In the genomic region with DNA sequence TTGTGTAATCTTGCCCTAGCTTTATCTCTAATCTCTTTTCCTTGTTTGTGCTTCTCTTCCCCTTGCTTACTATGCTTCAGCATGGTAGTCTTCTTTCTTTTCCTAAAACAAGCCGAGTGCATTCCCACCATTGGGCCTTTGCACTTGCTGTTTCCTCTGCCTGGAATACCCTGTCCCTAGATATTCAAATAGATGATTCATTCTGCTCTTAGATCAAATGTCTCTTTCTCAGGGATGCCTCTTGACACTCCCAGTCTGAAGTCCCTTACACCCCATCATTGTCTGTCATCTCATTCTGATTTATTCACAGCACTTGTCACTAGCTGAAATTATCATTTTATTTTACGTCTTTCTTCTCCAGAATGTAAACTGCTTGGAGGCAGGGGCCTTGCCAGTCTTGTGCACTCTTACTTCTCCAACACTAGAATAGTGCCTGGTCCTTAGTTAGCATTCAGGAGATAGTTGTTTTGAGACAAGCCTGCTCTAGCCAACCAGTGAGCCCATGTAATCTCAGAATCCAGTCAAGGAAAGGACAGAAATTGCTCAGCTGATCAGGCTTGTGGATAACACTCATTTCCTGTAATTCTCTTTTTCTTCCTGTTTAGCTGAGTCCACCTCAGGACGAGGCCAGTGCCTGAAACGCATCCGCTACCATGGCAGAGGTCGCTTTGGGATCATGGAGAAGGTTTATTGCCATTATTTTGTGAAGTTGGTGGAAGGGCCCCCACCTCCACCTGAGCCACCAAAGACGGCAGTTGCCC, we compare ENCODE assay signal across 25 cellular contexts. TPM values are rescaled to one million over a fixed set of nuclear protein-coding genes. Genes with fewer than 3 reads are reported as not detected.
DNase-seq lines count a peak whose midpoint lies in the region; ATAC-seq, FAIRE-seq and TF ChIP-seq lines count a peak whose summit lies in the region.
"Had no signal": no experiment of that assay in that cellular context is flagged by ENCODE, and none has a peak within 500 bp of the region (broad histone marks: within the 10 kb centered on the region; RNA-seq: fewer than 3 reads in every experiment).

No MANE protein-coding gene starts in this region.

- no TSS peak for BruUV-seq in HepG2 (replicated peaks; lab: Mats Ljungman, UMichigan)

- no peaks in the 10 kb centered on the region for H4K20me1 ChIP-seq in HepG2 (ENCODE audit: insufficient read depth, low read length)

- 89% methylated on average over 7 of the region's 7 CpGs for WGBS in liver
- 99% methylated on average over 7 of the region's 7 CpGs for WGBS in HepG2 (ENCODE audit: low lambda C conversion rate)
- 58 to 70% methylated on average over 2 of the region's 7 CpGs for WGBS in mesodermal cell (ENCODE audit: insufficient coverage in 2 of 2), 2 experiments

- H2AFZ ChIP-seq in HepG2 (ENCODE audit: low read length), result no peak overlapping the region

- H3K27ac ChIP-seq in liver (ENCODE audit: low read depth in 1 of 2, low read length in 2 of 2), result no peak overlapping the region
- H3K27ac ChIP-seq in HepG2 (ENCODE audit: extremely low read length, insufficient read depth, low read length), result no peak overlapping the region
- peak overlapping the region; percentile 26 for H3K27ac ChIP-seq in mesodermal cell (ENCODE audit: low read depth, low read length, severe bottlenecking)
- H3K27ac ChIP-seq in uterus, result peak overlapping the region; percentile 14 to 47
- H3K27ac ChIP-seq: cardiac muscle cell, thoracic aorta had no signal

- intact Hi-C loops in HepG2 (cut with micrococcal nuclease; ENCODE audit: unreplicated experiment) (no loop called here), uterus (cut with DNase I; ENCODE audit: low total_unique reads) (no loop called here)

- CTCF ChIA-PET in HepG2 (lab: Yijun Ruan, JAX; ENCODE audit: low intra/inter-chr PET ratio, low total read pairs), result interaction anchor here (1.0 to 1.9 kb wide), 2 partner anchors 38 to 62 kb away, joined by 3 to 8 read pairs; no protein-coding TSS in a partner anchor

- H3K4me3 ChIP-seq in liver (ENCODE audit: low read depth in 1 of 3, low read length in 3 of 3), result no peak overlapping the region
- no peak overlapping the region for H3K4me3 ChIP-seq in HepG2 (replicated peaks in 1 of 3; ENCODE audit: insufficient read depth in 1 of 3, low read depth in 2 of 3, low read length in 3 of 3)
- H3K4me3 ChIP-seq in mesodermal cell (ENCODE audit: extremely low read depth, insufficient read depth, low read length, poor library complexity, severe bottlenecking), result no peak overlapping the region
- no peak overlapping the region for H3K4me3 ChIP-seq in uterus
- H3K4me3 ChIP-seq: cardiac muscle cell, MG63, thoracic aorta had no signal

- no peaks in the 10 kb centered on the region for H3K79me2 ChIP-seq in HepG2 (ENCODE audit: insufficient read depth, low read length)

- TF ChIP-seq CTCF in liver (IDR thresholded peaks at IDR 0.05; ENCODE audit: low read depth, low read length, missing input control) (no peak), HepG2 (CRISPR knock-in tag; IDR thresholded peaks at IDR 0.05) (no peak), uterus (IDR thresholded peaks at IDR 0.05) (no peak)

- TF ChIP-seq EP300 in HepG2 (IDR thresholded peaks at IDR 0.05; ENCODE audit: low read depth in 2 of 2, low read length in 2 of 2) (no peak), HepG2 (CRISPR knock-in tag; IDR thresholded peaks at IDR 0.05; ENCODE audit: borderline replicate concordance) (no peak)

- FAIRE-seq in HepG2 (lab: Jason Lieb, UNC), result no peak
- FAIRE-seq: frontal cortex, G401.6 had no signal

- POLR2A ChIA-PET in HepG2 (lab: Yijun Ruan, JAX), result no interaction called here

- peaks cover 0 to 26% (median 20%) of the 10 kb centered on the region in 4 donors for H3K36me3 ChIP-seq in liver (ENCODE audit: control insufficient read depth in 4 of 4, insufficient read depth in 3 of 4, low read depth in 1 of 4, low read length in 3 of 4)
- H3K36me3 ChIP-seq in HepG2 (replicated peaks in 1 of 2; ENCODE audit: control insufficient read depth in 1 of 2, insufficient read depth in 2 of 2, low read length in 2 of 2), result peaks cover 5 to 32% of the 10 kb centered on the region in 2 experiments
- peaks cover 35% of the 10 kb centered on the region for H3K36me3 ChIP-seq in mesodermal cell (ENCODE audit: control insufficient read depth, insufficient read depth, low read length)
- H3K36me3 ChIP-seq in uterus, result no peaks in the 10 kb centered on the region

- TF ChIP-seq RAD21 in liver (IDR thresholded peaks at IDR 0.05) (no peak), HepG2 (CRISPR knock-in tag; IDR thresholded peaks at IDR 0.05) (no peak)

- TF ChIP-seq POLR2A in HepG2 (IDR thresholded peaks at IDR 0.05; ENCODE audit: insufficient read depth in 1 of 2, low read depth in 2 of 2, low read length in 2 of 2) (no peak), uterus (IDR thresholded peaks at IDR 0.05) (no peak)

- H3K9me3 ChIP-seq in liver (ENCODE audit: control insufficient read depth in 4 of 4, low read length in 3 of 4), result no peaks in the 10 kb centered on the region
- H3K9me3 ChIP-seq in HepG2 (ENCODE audit: low read length), result no peaks in the 10 kb centered on the region
- H3K9me3 ChIP-seq in mesodermal cell (ENCODE audit: control insufficient read depth, low read length), result no peaks in the 10 kb centered on the region
- H3K9me3 ChIP-seq in uterus, result no peaks in the 10 kb centered on the region
- H3K9me3 ChIP-seq: MG63, thoracic aorta had no signal

- no peak overlapping the region for H3K9ac ChIP-seq in liver (ENCODE audit: low read depth in 1 of 2, low read length in 2 of 2)
- H3K9ac ChIP-seq in HepG2 (ENCODE audit: insufficient read depth, low read depth, low read length), result no peak overlapping the region

- H3K4me2 ChIP-seq in HepG2 (ENCODE audit: low read depth, low read length), result no peak overlapping the region

- H3K27me3 ChIP-seq in liver (ENCODE audit: control insufficient read depth in 4 of 4, insufficient read depth in 4 of 4, low read length in 3 of 4), result no peaks in the 10 kb centered on the region
- no peaks in the 10 kb centered on the region for H3K27me3 ChIP-seq in HepG2 (ENCODE audit: control insufficient read depth in 1 of 2, insufficient read depth in 2 of 2, low read length in 2 of 2)
- no peaks in the 10 kb centered on the region for H3K27me3 ChIP-seq in uterus
- H3K27me3 ChIP-seq: cardiac muscle cell, MG63 had no signal

- in situ Hi-C loops in HepG2 (cut with HindIII; ENCODE audit: extremely low pct_ligation_motif_present, low pct_unique_long_range_greater_than_20kb), result no loop called here

- H3K4me1 ChIP-seq in liver (ENCODE audit: control insufficient read depth in 4 of 4, insufficient read depth in 4 of 4, low read length in 3 of 4), result no peaks in the 10 kb centered on the region
- peaks cover 16% of the 10 kb centered on the region for H3K4me1 ChIP-seq in HepG2 (ENCODE audit: insufficient read depth, low read length)
- no peaks in the 10 kb centered on the region for H3K4me1 ChIP-seq in mesodermal cell (ENCODE audit: control insufficient read depth, insufficient read depth, low read length, poor library complexity, severe bottlenecking)
- no peaks in the 10 kb centered on the region for H3K4me1 ChIP-seq in uterus

- no peak for ATAC-seq in HepG2
- ATAC-seq in HG02759 (IDR thresholded peaks at IDR 0.05; ENCODE audit: unreplicated experiment), result no peak
- ATAC-seq: sciatic nerve; stimulated activated naive B cell treated with anti-CD40 and anti-IgM and Interleukin-4, amounts not matched to agents 10 μg/mL and 1 μg/mL and 100 μg/mL, for 72 hours had no signal

- DNase-seq in HepG2 (ENCODE audit: low spot score) (no peak), glomerular endothelial cell (ENCODE audit: extremely low read depth, low read depth, low spot score) (peak; percentile 88), uterus (no peak), NCI-H2029 treated with DMSO at 0.1 percent for 48 hours (lab: John Stamatoyannopoulos, UW) (no peak), NCI-H2107 (lab: John Stamatoyannopoulos, UW) (no peak)
- DNase-seq: activated CD4-positive, alpha-beta T cell treated with anti-CD3 and anti-CD28 coated beads for 48 hours; activated effector memory CD4-positive, alpha-beta T cell treated with anti-CD3 and anti-CD28 coated beads, Interleukin-2, amount 50 U/mL, for 16 hours; amygdala; erythroblast; MG63; NCI-H1417 treated with DMSO at 0.1 percent for 48 hours; NCI-H2171 treated with DMSO at 0.1 percent for 48 hours; NCI-H526; stimulated activated naive B cell treated with anti-CD40 and anti-IgM and Interleukin-4, amounts not matched to agents 10 μg/mL and 1 μg/mL and 100 μg/mL, for 72 hours had no signal

RNA-seq across cellular contexts. Expression of a gene that starts 25.4 kb away (rescaled TPM):
- total RNA-seq in liver, result 10 to 100 TPM; 12.5 to 14.7 TPM
- polyA plus RNA-seq in liver, result 10 to 100 TPM; 27.1 to 57.3 TPM
- 84.8 and 118 TPM in 2 replicates for total RNA-seq in HepG2 (2016; rRNA removed; fragmentation: Illumina TruSeq; extraction: Trizol)
- 94.5 and 107 TPM in 2 replicates for total RNA-seq in HepG2 (2016; cell fraction: cytosol; rRNA removed; fragmentation: Illumina TruSeq; extraction: Trizol; ENCODE audit: low read depth)
- 88.4 and 129 TPM in 2 replicates for total RNA-seq in HepG2 (2016; cell fraction: insoluble cytoplasmic fraction; rRNA removed; fragmentation: Illumina TruSeq; extraction: Trizol)
- 62.4 and 69.9 TPM in 2 replicates for total RNA-seq in HepG2 (2016; cell fraction: membrane; rRNA removed; fragmentation: Illumina TruSeq; extraction: Trizol)
- total RNA-seq in HepG2 (2016; cell fraction: nucleus; rRNA removed; fragmentation: Illumina TruSeq; extraction: Trizol), result 30.1 and 35.4 TPM in 2 replicates
- polyA plus RNA-seq in HepG2 (2011; rRNA removed), result 55.1 and 66.8 TPM in 2 replicates
- polyA plus RNA-seq in HepG2 (2011; cell fraction: cytosol; rRNA removed), result 42.2 and 44.6 TPM in 2 replicates
- 14.4 and 17.3 TPM in 2 replicates for polyA plus RNA-seq in HepG2 (2011; cell fraction: nucleus; rRNA removed)
- polyA plus RNA-seq in HepG2 (2012), result 49.1 and 59.7 TPM in 2 replicates
- 51.7 and 52.5 TPM in 2 replicates for polyA plus RNA-seq in HepG2 (2016; cell fraction: cytosol; fragmentation: Illumina TruSeq; extraction: Trizol; ENCODE audit: low read depth)
- polyA plus RNA-seq in HepG2 (2016; cell fraction: insoluble cytoplasmic fraction; fragmentation: Illumina TruSeq; extraction: Trizol; ENCODE audit: low read depth), result 147 and 158 TPM in 2 replicates
- 56.4 and 56.5 TPM in 2 replicates for polyA plus RNA-seq in HepG2 (2016; cell fraction: membrane; fragmentation: Illumina TruSeq; extraction: Trizol; ENCODE audit: low read depth)
- polyA plus RNA-seq in HepG2 (2016; cell fraction: nucleus; fragmentation: Illumina TruSeq; extraction: Trizol; ENCODE audit: insufficient read depth, low read depth), result 65.2 and 70.9 TPM in 2 replicates
- 23.2 and 54.0 TPM in 2 replicates for polyA minus RNA-seq in HepG2 (2011; rRNA and poly(A)+ RNA removed; ENCODE audit: low replicate concordance)
- 17.3 and 18.8 TPM in 2 replicates for polyA minus RNA-seq in HepG2 (2011; cell fraction: cytosol; rRNA and poly(A)+ RNA removed)
- polyA minus RNA-seq in HepG2 (2011; cell fraction: nucleus; rRNA and poly(A)+ RNA removed), result 10.6 and 12.8 TPM in 2 replicates
- total RNA-seq in glomerular endothelial cell, result 34.2 and 40.6 TPM in 2 replicates
- 56.4 TPM for polyA plus RNA-seq in mesodermal cell (2013, experiment 1 of 2)
- 80.6 TPM for polyA plus RNA-seq in mesodermal cell (2013, experiment 2 of 2)
- total RNA-seq in uterus, result 10 to 100 TPM; 12.6 to 39.2 (median 22.7) TPM

RNA-seq across cellular contexts. Expression of a gene that starts 28.2 kb away (rescaled TPM):
- 10 to 100 TPM in 1 of 2 donors, 1 to 10 TPM in 1; 8.7 to 10.3 TPM for total RNA-seq in liver
- polyA plus RNA-seq in liver, result 1 to 10 TPM; 3.0 to 3.6 TPM
- 28.6 and 52.8 TPM in 2 replicates for total RNA-seq in HepG2 (2016; rRNA removed; fragmentation: Illumina TruSeq; extraction: Trizol)
- total RNA-seq in HepG2 (2016; cell fraction: cytosol; rRNA removed; fragmentation: Illumina TruSeq; extraction: Trizol; ENCODE audit: low read depth), result 3.6 and 4.4 TPM in 2 replicates
- 28.8 and 51.6 TPM in 2 replicates for total RNA-seq in HepG2 (2016; cell fraction: insoluble cytoplasmic fraction; rRNA removed; fragmentation: Illumina TruSeq; extraction: Trizol)
- total RNA-seq in HepG2 (2016; cell fraction: membrane; rRNA removed; fragmentation: Illumina TruSeq; extraction: Trizol), result 7.6 and 8.6 TPM in 2 replicates
- total RNA-seq in HepG2 (2016; cell fraction: nucleus; rRNA removed; fragmentation: Illumina TruSeq; extraction: Trizol), result 22.1 and 23.2 TPM in 2 replicates
- polyA plus RNA-seq in HepG2 (2011; rRNA removed), result 6.6 and 7.1 TPM in 2 replicates
- polyA plus RNA-seq in HepG2 (2011; cell fraction: cytosol; rRNA removed), result 6.9 and 7.6 TPM in 2 replicates
- 6.5 and 7.0 TPM in 2 replicates for polyA plus RNA-seq in HepG2 (2011; cell fraction: nucleus; rRNA removed)
- 9.7 and 11.8 TPM in 2 replicates for polyA plus RNA-seq in HepG2 (2012)
- polyA plus RNA-seq in HepG2 (2016; cell fraction: cytosol; fragmentation: Illumina TruSeq; extraction: Trizol; ENCODE audit: low read depth), result 0.63 and 0.69 TPM in 2 replicates
- 32.7 and 33.3 TPM in 2 replicates for polyA plus RNA-seq in HepG2 (2016; cell fraction: insoluble cytoplasmic fraction; fragmentation: Illumina TruSeq; extraction: Trizol; ENCODE audit: low read depth)
- 1.9 and 2.4 TPM in 2 replicates for polyA plus RNA-seq in HepG2 (2016; cell fraction: membrane; fragmentation: Illumina TruSeq; extraction: Trizol; ENCODE audit: low read depth)
- polyA plus RNA-seq in HepG2 (2016; cell fraction: nucleus; fragmentation: Illumina TruSeq; extraction: Trizol; ENCODE audit: insufficient read depth, low read depth), result 15.6 and 17.0 TPM in 2 replicates
- 21.9 and 30.0 TPM in 2 replicates for polyA minus RNA-seq in HepG2 (2011; rRNA and poly(A)+ RNA removed; ENCODE audit: low replicate concordance)
- 14.3 and 15.1 TPM in 2 replicates for polyA minus RNA-seq in HepG2 (2011; cell fraction: cytosol; rRNA and poly(A)+ RNA removed)
- 12.9 and 17.3 TPM in 2 replicates for polyA minus RNA-seq in HepG2 (2011; cell fraction: nucleus; rRNA and poly(A)+ RNA removed)
- total RNA-seq in glomerular endothelial cell, result 13.7 and 14.7 TPM in 2 replicates
- polyA plus RNA-seq in mesodermal cell (2013, experiment 1 of 2), result 14.4 TPM
- 12.9 TPM for polyA plus RNA-seq in mesodermal cell (2013, experiment 2 of 2)
- total RNA-seq in uterus, result 10 to 100 TPM in 3 of 4 donors, 1 to 10 TPM in 1; 10.0 to 26.5 (median 19.3) TPM

RNA-seq across cellular contexts. Expression of a gene that starts 47.3 kb away (rescaled TPM):
- under 1 TPM; 0.05 to 0.17 TPM for total RNA-seq in liver
- not detected for polyA plus RNA-seq in liver
- total RNA-seq in HepG2 (2016; rRNA removed; fragmentation: Illumina TruSeq; extraction: Trizol), result 0.04 and 0.11 TPM in 2 replicates
- not detected in 2 replicates for total RNA-seq in HepG2 (2016; cell fraction: cytosol; rRNA removed; fragmentation: Illumina TruSeq; extraction: Trizol; ENCODE audit: low read depth)
- total RNA-seq in HepG2 (2016; cell fraction: insoluble cytoplasmic fraction; rRNA removed; fragmentation: Illumina TruSeq; extraction: Trizol), result 0.12 TPM in 1 of 2 replicates, not detected in the other
- not detected in 2 replicates for total RNA-seq in HepG2 (2016; cell fraction: membrane; rRNA removed; fragmentation: Illumina TruSeq; extraction: Trizol)
- total RNA-seq in HepG2 (2016; cell fraction: nucleus; rRNA removed; fragmentation: Illumina TruSeq; extraction: Trizol), result 0.12 TPM in 1 of 2 replicates, not detected in the other
- polyA plus RNA-seq in HepG2 (2011; rRNA removed), result not detected in 2 replicates
- 0.01 TPM in 1 of 2 replicates, not detected in the other for polyA plus RNA-seq in HepG2 (2011; cell fraction: cytosol; rRNA removed)
- polyA plus RNA-seq in HepG2 (2011; cell fraction: nucleus; rRNA removed), result 0.02 TPM in 1 of 2 replicates, not detected in the other
- polyA plus RNA-seq in HepG2 (2012), result 0.04 and 0.05 TPM in 2 replicates
- polyA plus RNA-seq in HepG2 (2016; cell fraction: cytosol; fragmentation: Illumina TruSeq; extraction: Trizol; ENCODE audit: low read depth), result not detected in 2 replicates
- polyA plus RNA-seq in HepG2 (2016; cell fraction: insoluble cytoplasmic fraction; fragmentation: Illumina TruSeq; extraction: Trizol; ENCODE audit: low read depth), result not detected in 2 replicates
- polyA plus RNA-seq in HepG2 (2016; cell fraction: membrane; fragmentation: Illumina TruSeq; extraction: Trizol; ENCODE audit: low read depth), result not detected in 2 replicates
- not detected in 2 replicates for polyA plus RNA-seq in HepG2 (2016; cell fraction: nucleus; fragmentation: Illumina TruSeq; extraction: Trizol; ENCODE audit: insufficient read depth, low read depth)
- polyA minus RNA-seq in HepG2 (2011; rRNA and poly(A)+ RNA removed; ENCODE audit: low replicate concordance), result 0.12 TPM in 1 of 2 replicates, not detected in the other
- polyA minus RNA-seq in HepG2 (2011; cell fraction: cytosol; rRNA and poly(A)+ RNA removed), result not detected in 2 replicates
- polyA minus RNA-seq in HepG2 (2011; cell fraction: nucleus; rRNA and poly(A)+ RNA removed), result 0.13 and 0.37 TPM in 2 replicates
- 0.23 and 0.39 TPM in 2 replicates for total RNA-seq in glomerular endothelial cell
- polyA plus RNA-seq in mesodermal cell (2013, experiment 1 of 2), result not detected
- polyA plus RNA-seq in mesodermal cell (2013, experiment 2 of 2), result not detected
- total RNA-seq in uterus, result under 1 TPM in 1 of 4 donors, not detected in 3; 0.07 TPM
- total RNA-seq: cardiac muscle cell, myocyte, omental fat pad, sciatic nerve, thoracic aorta had no signal
- polyA plus RNA-seq: cardiac muscle cell, IgD-negative memory B cell had no signal

Comparison
In these comparisons a context has a peak if more than half of its experiments do, and no peak if none do; other contexts are left out.
1. H3K27ac ChIP-seq: peak in mesodermal cell (single experiment) and uterus (2 of 2); none in liver (0 of 2) and HepG2 (single experiment).